Comparison of ENCODE assay signal across 30 cellular contexts in genomic region chr2:199869653-199870052, GRCh38. TPM values are rescaled to one million over a fixed set of nuclear protein-coding genes. Genes with fewer than 3 reads are reported as not detected.
A peak's percentile ranks its signal among the peaks of the same experiment; 100 is the strongest.
DNase-seq lines count a peak whose midpoint lies in the region; ATAC-seq, FAIRE-seq and TF ChIP-seq lines count a peak whose summit lies in the region.
"Had no signal": no experiment of that assay in that cellular context is flagged by ENCODE, and none has a peak within 500 bp of the region (broad histone marks: within the 10 kb centered on the region; RNA-seq: fewer than 3 reads in every experiment).

No MANE protein-coding gene starts in this region.

- H3K27ac ChIP-seq in BLaER1, result no peak overlapping the region
- peak overlapping the region; percentile 93 for H3K27ac ChIP-seq in HUES6 (ENCODE audit: low read depth, low read length)
- no peak overlapping the region for H3K27ac ChIP-seq in endodermal cell (ENCODE audit: low read depth, low read length)
- H3K27ac ChIP-seq in neural progenitor cell, result peak overlapping the region; percentile 10
- no peak overlapping the region for H3K27ac ChIP-seq in gastroesophageal sphincter
- no peak overlapping the region for H3K27ac ChIP-seq in heart left ventricle
- H3K27ac ChIP-seq: HL-60, RWPE1 had no signal

- H3K9me3 ChIP-seq in BLaER1, result peaks cover 13% of the 10 kb centered on the region
- H3K9me3 ChIP-seq in HUES6 (ENCODE audit: control insufficient read depth, insufficient read depth, low read depth, low read length), result peaks cover 19% of the 10 kb centered on the region
- H3K9me3 ChIP-seq in endodermal cell (ENCODE audit: control insufficient read depth, low read length), result peaks cover 10% of the 10 kb centered on the region
- H3K9me3 ChIP-seq in neural progenitor cell (ENCODE audit: low read depth), result peaks cover 8% of the 10 kb centered on the region
- peaks cover 0 to 7% (median 0%) of the 10 kb centered on the region in 3 donors for H3K9me3 ChIP-seq in gastroesophageal sphincter
- H3K9me3 ChIP-seq in heart left ventricle, result peaks cover 0 to 12% (median 7%) of the 10 kb centered on the region in 12 donors

- peak overlapping the region; percentile 5; the same call in 1 of the 2 replicates for H3K4me2 ChIP-seq in BLaER1
- H3K4me2 ChIP-seq in neural progenitor cell, result peak overlapping the region; percentile 43

- H3K4me3 ChIP-seq in BLaER1 (no peak overlapping the region), HUES6 (ENCODE audit: low read depth, low read length) (peak overlapping the region; percentile 41), endodermal cell (ENCODE audit: low read length) (no peak overlapping the region), neural progenitor cell (no peak overlapping the region), gastroesophageal sphincter (no peak overlapping the region), heart left ventricle (no peak overlapping the region)
- H3K4me3 ChIP-seq: GM12878, K562 had no signal

- H3K4me1 Mint-ChIP-seq in endodermal cell (peaks cover 21% of the 10 kb centered on the region), neural progenitor cell (peaks cover 4% of the 10 kb centered on the region)
- H3K4me1 Mint-ChIP-seq: CD4-positive, alpha-beta memory T cell had no signal

- no peak for TF ChIP-seq EP300 in gastroesophageal sphincter (IDR thresholded peaks at IDR 0.05)

- no peaks in the 10 kb centered on the region for H3K79me2 ChIP-seq in neural progenitor cell (ENCODE audit: low read depth)

- no peaks in the 10 kb centered on the region for H3K27me3 ChIP-seq in BLaER1
- H3K27me3 ChIP-seq in HUES6 (ENCODE audit: control insufficient read depth, insufficient read depth, low read length), result no peaks in the 10 kb centered on the region
- no peaks in the 10 kb centered on the region for H3K27me3 ChIP-seq in endodermal cell (ENCODE audit: control insufficient read depth, insufficient read depth, low read length, poor library complexity, severe bottlenecking)
- no peaks in the 10 kb centered on the region for H3K27me3 ChIP-seq in neural progenitor cell
- peaks cover 3% of the 10 kb centered on the region for H3K27me3 ChIP-seq in gastroesophageal sphincter
- H3K27me3 ChIP-seq in heart left ventricle, result peaks cover 0 to 3% (median 0%) of the 10 kb centered on the region in 9 donors

- H3K9ac ChIP-seq in BLaER1 (no peak overlapping the region), HUES6 (ENCODE audit: low read length) (peak overlapping the region; percentile 81), endodermal cell (ENCODE audit: extremely low read depth, low read length, poor library complexity, severe bottlenecking) (no peak overlapping the region), neural progenitor cell (no peak overlapping the region)

- H3K9me3 Mint-ChIP-seq in endodermal cell, result peaks cover 10% of the 10 kb centered on the region
- H3K9me3 Mint-ChIP-seq in neural progenitor cell, result peaks cover 9% of the 10 kb centered on the region

- H3F3A ChIP-seq in neural progenitor cell (ENCODE audit: low read depth), result no peaks in the 10 kb centered on the region

- no peak for DNase-seq in endodermal cell
- DNase-seq in neural progenitor cell (ENCODE audit: low spot score), result no peak
- DNase-seq in heart left ventricle, result no peak
- no peak for DNase-seq in dedifferentiated amniotic fluid mesenchymal stem cell (ENCODE audit: extremely low spot score)
- no peak for DNase-seq in urothelium cell line (ENCODE audit: low spot score)
- DNase-seq: AML-193; C1 segment of cervical spinal cord; CD4-positive, alpha-beta memory T cell; COR-L47; DMS53; GDM1; GOT3; NCI-H1105 treated with DMSO at 0.1 percent for 48 hours; NCI-H146; NCI-H1930; NCI-H2107; NCI-H446 treated with DMSO at 0.1 percent for 48 hours; NCI-H526; NCI-H82; NK-92 treated with Interleukin-12 subunit alpha and Interleukin-12 subunit beta, amount 100 ng/mL, for 24 hours; PC-3; SHP77 had no signal

- H3K27ac Mint-ChIP-seq in endodermal cell, result peak overlapping the region; percentile 84
- H3K27ac Mint-ChIP-seq in neural progenitor cell, result no peak overlapping the region
- H3K27ac Mint-ChIP-seq: CD4-positive, alpha-beta memory T cell had no signal

- WGBS in endodermal cell (ENCODE audit: insufficient coverage in 1 of 2, insufficient read length in 1 of 2), 2 experiments, result 42 to 60% methylated on average over 1 of the region's 1 CpG
- 31 to 46% methylated on average over 1 of the region's 1 CpG for WGBS in gastroesophageal sphincter (ENCODE audit: low coverage in 1 of 2), 2 donors
- WGBS in heart left ventricle, 4 donors, result 44 to 51% (median 44%) methylated on average over 1 of the region's 1 CpG

- H3K4me3 Mint-ChIP-seq in endodermal cell (no peak overlapping the region), neural progenitor cell (no peak overlapping the region)
- H3K4me3 Mint-ChIP-seq: CD4-positive, alpha-beta memory T cell had no signal

- H3K4me1 ChIP-seq in BLaER1, result peaks cover 19% of the 10 kb centered on the region
- peaks cover 36% of the 10 kb centered on the region for H3K4me1 ChIP-seq in HUES6 (ENCODE audit: control insufficient read depth, insufficient read depth, low read length)
- H3K4me1 ChIP-seq in endodermal cell (ENCODE audit: control insufficient read depth, insufficient read depth, low read length), result no peaks in the 10 kb centered on the region
- peaks cover 27% of the 10 kb centered on the region for H3K4me1 ChIP-seq in neural progenitor cell
- no peaks in the 10 kb centered on the region for H3K4me1 ChIP-seq in gastroesophageal sphincter
- H3K4me1 ChIP-seq in heart left ventricle, result no peaks in the 10 kb centered on the region

- intact Hi-C loops in heart left ventricle (cut with DNase I), result loop anchor here in 7 of 10 donors (10.0 kb wide), 1 partner anchor 165 kb away; no protein-coding TSS in a partner anchor

- no peak for TF ChIP-seq POLR2A in gastroesophageal sphincter (IDR thresholded peaks at IDR 0.05)
- TF ChIP-seq POLR2A in heart left ventricle (IDR thresholded peaks at IDR 0.05), result no peak

- TF ChIP-seq CTCF in endodermal cell (conservative IDR thresholded peaks at IDR 0.05) (no peak), neural progenitor cell (IDR thresholded peaks at IDR 0.05) (no peak), gastroesophageal sphincter (IDR thresholded peaks at IDR 0.05) (no peak), heart left ventricle (IDR thresholded peaks at IDR 0.05) (no peak)

- H2AFZ ChIP-seq in neural progenitor cell (replicated peaks), result peak overlapping the region; percentile 81

- ATAC-seq in gastroesophageal sphincter, result no peak
- ATAC-seq in heart left ventricle, result no peak
- ATAC-seq: GM12878, HCT116, K562, PC-3 had no signal

- no peaks in the 10 kb centered on the region for H4K20me1 ChIP-seq in BLaER1
- no peaks in the 10 kb centered on the region for H4K20me1 ChIP-seq in neural progenitor cell (ENCODE audit: low read depth)

- H3K36me3 Mint-ChIP-seq in endodermal cell (ENCODE audit: low read depth) (peaks cover 6% of the 10 kb centered on the region), neural progenitor cell (no peaks in the 10 kb centered on the region)

- no peak for FAIRE-seq in urothelium cell line (lab: Jason Lieb, UNC)
- FAIRE-seq: GM12878, K562 had no signal

- H3K36me3 ChIP-seq in BLaER1, result no peaks in the 10 kb centered on the region
- H3K36me3 ChIP-seq in HUES6 (ENCODE audit: control insufficient read depth, insufficient read depth, low read length), result no peaks in the 10 kb centered on the region
- H3K36me3 ChIP-seq in endodermal cell (ENCODE audit: control insufficient read depth, insufficient read depth, low read length), result no peaks in the 10 kb centered on the region
- peaks cover 6% of the 10 kb centered on the region for H3K36me3 ChIP-seq in neural progenitor cell
- H3K36me3 ChIP-seq in gastroesophageal sphincter, result no peaks in the 10 kb centered on the region
- H3K36me3 ChIP-seq in heart left ventricle, result no peaks in the 10 kb centered on the region

- H3K27me3 Mint-ChIP-seq in endodermal cell (ENCODE audit: insufficient read depth) (no peaks in the 10 kb centered on the region), neural progenitor cell (ENCODE audit: insufficient read depth, low read depth) (no peaks in the 10 kb centered on the region)

RNA-seq across cellular contexts. Expression of gene FTCDNL1, which starts 18.7 kb away (rescaled TPM):
- total RNA-seq in endodermal cell (1 to 10 TPM in 1 of 2 donors, under 1 TPM in 1; 0.70 to 1.5 TPM), neural progenitor cell (ENCODE audit: low replicate concordance) (0.31 and 2.7 TPM in 2 replicates), gastroesophageal sphincter (1 to 10 TPM in 3 of 4 donors, under 1 TPM in 1; 0.69 to 2.3 (median 1.4) TPM), heart left ventricle (1 to 10 TPM in 8 of 9 donors, under 1 TPM in 1; 0.83 to 9.6 (median 2.9) TPM)
- 0.43 TPM for polyA plus RNA-seq in endodermal cell (2013, experiment 1 of 2)
- polyA plus RNA-seq in endodermal cell (2013, experiment 2 of 2), result 0.54 TPM
- polyA plus RNA-seq in heart left ventricle, result under 1 TPM; 0.69 to 0.75 TPM

RNA-seq across cellular contexts. Expression of gene C2orf69, which starts 41.4 kb away (rescaled TPM):
- total RNA-seq in endodermal cell (10 to 100 TPM; 16.3 to 24.6 TPM), neural progenitor cell (ENCODE audit: low replicate concordance) (33.0 and 43.8 TPM in 2 replicates), gastroesophageal sphincter (10 to 100 TPM; 10.9 to 13.6 (median 12.5) TPM), heart left ventricle (10 to 100 TPM in 1 of 9 donors, 1 to 10 TPM in 8; 7.2 to 10.6 (median 8.7) TPM)
- polyA plus RNA-seq in endodermal cell (2013, experiment 1 of 2), result 15.1 TPM
- 15.9 TPM for polyA plus RNA-seq in endodermal cell (2013, experiment 2 of 2)
- 1 to 10 TPM; 5.5 to 7.0 TPM for polyA plus RNA-seq in heart left ventricle

Comparison
In these comparisons a context has a peak if more than half of its experiments do, and no peak if none do; other contexts are left out.
1. H3K27ac ChIP-seq: peak in HUES6 (single experiment) and neural progenitor cell (single experiment); none in BLaER1 (single experiment), endodermal cell (single experiment), gastroesophageal sphincter (0 of 4) and heart left ventricle (0 of 12).